Comparison of ENCODE assay signal across 18 cellular contexts in the genomic region with DNA sequence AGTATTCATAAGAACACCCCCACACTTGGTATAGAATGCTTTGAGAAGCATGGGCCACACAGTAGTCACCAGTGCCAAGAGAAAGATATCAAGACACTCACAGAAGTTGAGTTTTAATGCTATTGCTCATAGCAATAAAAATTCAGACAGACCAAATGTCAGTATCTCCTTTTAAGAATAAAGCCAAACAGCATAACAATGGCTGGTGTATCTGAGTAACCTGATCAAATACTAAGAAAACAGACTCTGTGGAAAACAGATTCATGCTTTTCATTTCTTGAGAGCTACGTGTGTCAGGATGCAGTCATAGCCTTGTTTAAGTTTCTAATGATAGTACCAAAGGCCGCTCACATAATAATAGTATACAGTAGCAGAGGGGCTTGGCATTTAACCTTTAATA.
DNase-seq lines count a peak whose midpoint lies in the region; ATAC-seq, FAIRE-seq and TF ChIP-seq lines count a peak whose summit lies in the region.
"Had no signal": no experiment of that assay in that cellular context is flagged by ENCODE, and none has a peak within 500 bp of the region (broad histone marks: within the 10 kb centered on the region; RNA-seq: fewer than 3 reads in every experiment).

No MANE protein-coding gene starts in this region.

- no peak overlapping the region for H3K4me3 Mint-ChIP-seq in progenitor cell of endocrine pancreas (ENCODE audit: low read depth)
- H3K4me3 Mint-ChIP-seq: activated naive CD8-positive, alpha-beta T cell treated with anti-CD3 and anti-CD28 coated beads, Interleukin-2, amount 50 U/mL, for 24 hours; nephron had no signal

- H3K9me2 ChIP-seq in MM.1S (replicated peaks; ENCODE audit: insufficient read depth, low read length) = no peaks in the 10 kb centered on the region

- H3K36me3 Mint-ChIP-seq in progenitor cell of endocrine pancreas (ENCODE audit: insufficient read depth) = no peaks in the 10 kb centered on the region

- H3K4me1 ChIP-seq in MM.1S (ENCODE audit: low read length) = no peaks in the 10 kb centered on the region
- H3K4me1 ChIP-seq in thyroid gland = peaks cover 6 to 20% of the 10 kb centered on the region in 2 donors
- H3K4me1 ChIP-seq: colonic mucosa, lower lobe of right lung, SJCRH30 had no signal

- H3K27me3 Mint-ChIP-seq in progenitor cell of endocrine pancreas = peaks cover 2% of the 10 kb centered on the region
- H3K27me3 Mint-ChIP-seq: activated naive CD8-positive, alpha-beta T cell treated with anti-CD3 and anti-CD28 coated beads, Interleukin-2, amount 50 U/mL, for 24 hours had no signal

- H3F3A ChIP-seq in MM.1S (ENCODE audit: insufficient read depth, low read length) = no peaks in the 10 kb centered on the region

- H3K9me3 ChIP-seq in MM.1S (replicated peaks; ENCODE audit: insufficient read depth, low read length) = no peaks in the 10 kb centered on the region
- H3K9me3 ChIP-seq in thyroid gland = no peaks in the 10 kb centered on the region
- H3K9me3 ChIP-seq: colonic mucosa, lower lobe of right lung, SJCRH30 had no signal

- no peak overlapping the region for H3K9ac ChIP-seq in MM.1S (ENCODE audit: low read length)

- no peak overlapping the region for H2AFZ ChIP-seq in MM.1S (ENCODE audit: low read length)

- H3K27ac ChIP-seq in MM.1S (ENCODE audit: low read length) (no peak overlapping the region), thyroid gland (no peak overlapping the region)
- H3K27ac ChIP-seq: colonic mucosa, lower lobe of right lung, SJCRH30 had no signal

- H3K4me2 ChIP-seq in MM.1S (ENCODE audit: low read depth, low read length) = no peak overlapping the region

- TF ChIP-seq CTCF in AG09309 (IDR thresholded peaks at IDR 0.05; ENCODE audit: control insufficient read depth, insufficient read depth, low read depth, low read length, missing control alignments) (no peak), bronchial epithelial cell (IDR thresholded peaks at IDR 0.05; ENCODE audit: insufficient read depth, low read length, severe bottlenecking) (no peak), progenitor cell of endocrine pancreas (IDR thresholded peaks at IDR 0.05; ENCODE audit: unreplicated experiment) (no peak), MM.1S (IDR thresholded peaks at IDR 0.05; ENCODE audit: low read length) (no peak), thyroid gland (IDR thresholded peaks at IDR 0.05) (no peak)

- H3K4me1 Mint-ChIP-seq in progenitor cell of endocrine pancreas (ENCODE audit: low read depth) = peaks cover 11% of the 10 kb centered on the region
- H3K4me1 Mint-ChIP-seq: activated naive CD8-positive, alpha-beta T cell treated with anti-CD3 and anti-CD28 coated beads, Interleukin-2, amount 50 U/mL, for 24 hours had no signal

- no peak for FAIRE-seq in bronchial epithelial cell (lab: Jason Lieb, UNC)
- FAIRE-seq: GM12878 had no signal

- H3K27ac Mint-ChIP-seq in progenitor cell of endocrine pancreas = no peak overlapping the region
- H3K27ac Mint-ChIP-seq: activated naive CD8-positive, alpha-beta T cell treated with anti-CD3 and anti-CD28 coated beads, Interleukin-2, amount 50 U/mL, for 24 hours had no signal

- WGBS in thyroid gland, 2 donors = 91 to 97% methylated on average over 2 of the region's 2 CpGs

- intact Hi-C loops in thyroid gland (cut with DNase I) = no loop called here

- H3K4me3 ChIP-seq in AG09309 (ENCODE audit: control insufficient read depth, low read depth, low read length) (no peak overlapping the region), bronchial epithelial cell (ENCODE audit: low read depth, low read length) (no peak overlapping the region), MM.1S (ENCODE audit: low read length) (no peak overlapping the region), thyroid gland (replicated peaks in 1 of 3) (no peak overlapping the region)
- H3K4me3 ChIP-seq: colonic mucosa, GM12878, lower lobe of right lung, SJCRH30 had no signal

- H3K9me3 Mint-ChIP-seq in progenitor cell of endocrine pancreas (ENCODE audit: low read depth) = no peaks in the 10 kb centered on the region
- H3K9me3 Mint-ChIP-seq: activated naive CD8-positive, alpha-beta T cell treated with anti-CD3 and anti-CD28 coated beads, Interleukin-2, amount 50 U/mL, for 24 hours; nephron had no signal

- H3K79me2 ChIP-seq in MM.1S (ENCODE audit: low read length) = no peaks in the 10 kb centered on the region

- H3K27me3 ChIP-seq in bronchial epithelial cell (ENCODE audit: control insufficient read depth, insufficient read depth, low read length) (no peaks in the 10 kb centered on the region), MM.1S (replicated peaks; ENCODE audit: insufficient read depth, low read length) (no peaks in the 10 kb centered on the region), thyroid gland (no peaks in the 10 kb centered on the region)
- H3K27me3 ChIP-seq: colonic mucosa, SJCRH30 had no signal

- DNase-seq in AG09309 (ENCODE audit: low read depth) (peak; percentile 75), HT1080 (ENCODE audit: low read depth) (peak; percentile 88), bronchial epithelial cell (ENCODE audit: low read depth) (peak; percentile 53), kidney tubule cell (ENCODE audit: low spot score) (peak; percentile 72), progenitor cell of endocrine pancreas (ENCODE audit: low spot score, unreplicated experiment) (no peak), MM.1S (no peak), thyroid gland (no peak)
- DNase-seq: activated CD4-positive, alpha-beta T cell treated with anti-CD3 and anti-CD28 coated beads, Interleukin-2, amount 50 U/mL, for 1 hour; activated naive CD8-positive, alpha-beta T cell treated with anti-CD3 and anti-CD28 coated beads, Interleukin-2, amount 50 U/mL, for 24 hours; activated T-cell treated with anti-CD3 and anti-CD28 coated beads, Interleukin-2, amount 50 U/mL, for 1 hour; lower lobe of right lung; NK-92 treated with Interleukin-12 subunit alpha and Interleukin-12 subunit beta, amount 100 ng/mL, for 24 hours; stimulated activated CD4-positive, alpha-beta T cell treated with anti-CD3 and anti-CD28 coated beads, Interleukin-2, amount 100 ng/mL, for 48 hours had no signal

- no peaks in the 10 kb centered on the region for H4K20me1 ChIP-seq in MM.1S (ENCODE audit: insufficient read depth, low read length)

- TF ChIP-seq POLR2A in thyroid gland (IDR thresholded peaks at IDR 0.05) = no peak

- no peak for ATAC-seq in GM21528 (IDR thresholded peaks at IDR 0.05; ENCODE audit: low FRiP score, unreplicated experiment)
- ATAC-seq: activated naive CD8-positive, alpha-beta T cell treated with anti-CD3 and anti-CD28 coated beads, Interleukin-2, amount 50 U/mL, for 24 hours; GM12878; lower lobe of right lung had no signal

- H3K36me3 ChIP-seq in bronchial epithelial cell (ENCODE audit: control insufficient read depth, insufficient read depth, low read length) (no peaks in the 10 kb centered on the region), MM.1S (replicated peaks; ENCODE audit: insufficient read depth, low read length) (no peaks in the 10 kb centered on the region), thyroid gland (no peaks in the 10 kb centered on the region)
- H3K36me3 ChIP-seq: colonic mucosa, lower lobe of right lung, SJCRH30 had no signal

Comparison
In these comparisons a context has a peak if more than half of its experiments do, and no peak if none do; other contexts are left out.
1. DNase-seq: peak in AG09309 (single experiment), HT1080 (single experiment), bronchial epithelial cell (single experiment) and kidney tubule cell (single experiment); none in progenitor cell of endocrine pancreas (single experiment), MM.1S (single experiment) and thyroid gland (0 of 2).